ENCODE assay signal across 13 cellular contexts in the genomic region with DNA sequence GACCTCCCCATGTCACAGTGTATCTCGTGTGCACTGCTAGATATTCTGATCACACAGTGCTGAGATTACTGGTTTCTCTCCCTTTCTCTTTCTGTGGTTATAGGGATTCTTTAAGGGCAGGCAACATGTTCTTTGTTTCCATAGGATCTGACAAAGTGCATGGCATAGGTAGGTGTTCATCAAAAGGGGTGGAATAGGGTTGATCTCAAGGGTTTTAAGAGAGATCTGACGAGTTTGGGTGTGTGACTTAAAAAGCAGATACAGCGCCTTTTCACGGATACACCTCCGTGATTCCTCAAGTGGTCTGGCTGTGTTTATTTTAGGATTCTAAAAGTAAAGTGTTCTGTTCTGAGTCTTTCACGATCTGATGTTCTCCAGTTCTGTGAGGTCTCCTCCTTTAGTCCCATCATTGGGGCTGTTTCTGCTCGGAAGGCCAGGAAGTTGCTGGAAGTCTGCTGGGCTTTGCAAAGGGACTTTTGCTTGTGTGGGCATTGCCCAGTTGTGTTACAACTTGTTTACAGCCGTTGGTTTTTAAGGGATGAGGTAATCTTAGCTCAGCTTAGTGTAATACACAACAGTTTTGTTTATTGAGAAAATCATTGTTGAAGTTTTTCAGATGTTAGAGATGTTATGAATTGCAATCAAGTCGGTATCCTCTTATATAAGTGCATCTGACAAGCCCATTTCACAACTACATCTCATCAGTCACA. TPM values are rescaled to one million over a fixed set of nuclear protein-coding genes. Genes with fewer than 3 reads are reported as not detected.
A peak's percentile ranks its signal among the peaks of the same experiment; 100 is the strongest.
DNase-seq lines count a peak whose midpoint lies in the region; TF ChIP-seq lines count a peak whose summit lies in the region.
"Had no signal": no experiment of that assay in that cellular context is flagged by ENCODE, and none has a peak within 500 bp of the region (broad histone marks: within the 10 kb centered on the region; RNA-seq: fewer than 3 reads in every experiment).

No MANE protein-coding gene starts in this region.

- CTCF ChIA-PET in RWPE1 (lab: Yijun Ruan, JAX) = interaction anchor here (0.6 to 0.7 kb wide), 2 partner anchors 22 to 561 kb away, joined by 3 to 6 read pairs; no protein-coding TSS in a partner anchor
- CTCF ChIA-PET in Calu3 (lab: Charles Lee) = interaction anchor here (0.5 kb wide), 1 partner anchor 7 kb away, joined by 5 read pairs; no protein-coding TSS in a partner anchor

- no peaks in the 10 kb centered on the region for H3K9me3 ChIP-seq in spleen
- H3K9me3 ChIP-seq: body of pancreas had no signal

- H3K4me3 Mint-ChIP-seq in Calu3 (ENCODE audit: low read depth, unreplicated experiment) = no peak overlapping the region
- H3K4me3 Mint-ChIP-seq: memory B cell; T-helper 2 cell treated with Interferon-gamma antibody and Interleukin-4, amounts not matched to agents 5 μg/mL and 100 μg/mL, for 36 hours had no signal

- 48 to 74% (median 57%) methylated on average over 9 of the region's 9 CpGs for WGBS in spleen, 5 donors

- H3K36me3 ChIP-seq in spleen = no peaks in the 10 kb centered on the region

- H3K27ac Mint-ChIP-seq in Calu3 (ENCODE audit: unreplicated experiment) = no peak overlapping the region
- H3K27ac Mint-ChIP-seq: memory B cell; T-helper 2 cell treated with Interferon-gamma antibody and Interleukin-4, amounts not matched to agents 5 μg/mL and 100 μg/mL, for 36 hours had no signal

- no TSS peak for BruUV-seq in Calu3 (replicated peaks; lab: Mats Ljungman, UMichigan)

- H3K27ac ChIP-seq in RWPE1 (peak overlapping the region; percentile 80), spleen (peak overlapping the region in 2 of 8 donors; percentile 21 to 35)

- no peak for TF ChIP-seq POLR2A in spleen (IDR thresholded peaks at IDR 0.05)

- no peak for TF ChIP-seq CTCF in RWPE1 (conservative IDR thresholded peaks at IDR 0.05; ENCODE audit: low read depth)
- no peak for TF ChIP-seq CTCF in spleen (IDR thresholded peaks at IDR 0.05 in 8 of 11, conservative IDR thresholded peaks at IDR 0.05 in 3 of 11)
- TF ChIP-seq CTCF in Calu3 (IDR thresholded peaks at IDR 0.05; ENCODE audit: unreplicated experiment) = no peak

- no peaks in the 10 kb centered on the region for H3K27me3 Mint-ChIP-seq in Calu3 (ENCODE audit: unreplicated experiment)

- peak; percentile 15 for DNase-seq in DMS79 treated with DMSO at 0.1 percent for 48 hours (lab: John Stamatoyannopoulos, UW)
- DNase-seq in RWPE1 (ENCODE audit: low spot score) = peak; percentile 63
- DNase-seq in fibroblast of gingiva (ENCODE audit: low read depth) = peak; percentile 96
- DNase-seq in renal cortical epithelial cell (ENCODE audit: low read depth) = peak; percentile 63
- DNase-seq in stimulated activated naive CD4-positive, alpha-beta T cell (lab: John Stamatoyannopoulos, UW) = no peak
- DNase-seq in NCI-H446 treated with DMSO at 0.1 percent for 48 hours (lab: John Stamatoyannopoulos, UW) = no peak
- no peak for DNase-seq in spleen
- DNase-seq in Calu3 = no peak
- DNase-seq: body of pancreas, DMS 273 treated with DMSO at 0.1 percent for 48 hours, small intestine had no signal

- POLR2A ChIA-PET in RWPE1 (lab: Yijun Ruan, JAX; ENCODE audit: low non-redundant PET) = no interaction called here

- H3K4me1 Mint-ChIP-seq in Calu3 (ENCODE audit: low read depth, unreplicated experiment) = peaks cover 69% of the 10 kb centered on the region

- peaks cover 0 to 69% (median 19%) of the 10 kb centered on the region in 6 donors for H3K4me1 ChIP-seq in spleen

- H3K36me3 Mint-ChIP-seq in Calu3 (ENCODE audit: insufficient read depth, unreplicated experiment) = no peaks in the 10 kb centered on the region

- no peaks in the 10 kb centered on the region for H3K9me3 Mint-ChIP-seq in Calu3 (ENCODE audit: low read depth, unreplicated experiment)
- H3K9me3 Mint-ChIP-seq: memory B cell; T-helper 2 cell treated with Interferon-gamma antibody and Interleukin-4, amounts not matched to agents 5 μg/mL and 100 μg/mL, for 36 hours had no signal

- H3K27me3 ChIP-seq in spleen (replicated peaks in 1 of 7) = no peaks in the 10 kb centered on the region
- H3K27me3 ChIP-seq: body of pancreas had no signal

- intact Hi-C loops in spleen (cut with DNase I; ENCODE audit: low total_unique reads) = no loop called here
- intact Hi-C loops in Calu3 (cut with micrococcal nuclease; ENCODE audit: unreplicated experiment) = no loop called here

- no peak overlapping the region for H3K4me3 ChIP-seq in spleen
- H3K4me3 ChIP-seq: body of pancreas had no signal

RNA-seq across cellular contexts. Expression of a gene that starts 34.8 kb away (rescaled TPM):
- total RNA-seq in renal cortical epithelial cell (26.9 and 272 TPM in 2 replicates), spleen (100 to 1,000 TPM in 1 of 7 donors, 10 to 100 TPM in 6; 43.9 to 104 (median 53.8) TPM), Calu3 (2022) (55.5 and 73.9 TPM in 2 replicates)
- polyA plus RNA-seq in spleen = 1 to 10 TPM; 1.1 to 2.9 (median 2.0) TPM

Comparison
In these comparisons a context has a peak if more than half of its experiments do, and no peak if none do; other contexts are left out.
1. DNase-seq: peak in DMS79 treated with DMSO at 0.1 percent for 48 hours (single experiment), RWPE1 (single experiment), fibroblast of gingiva (single experiment) and renal cortical epithelial cell (single experiment); none in stimulated activated naive CD4-positive, alpha-beta T cell (0 of 6), NCI-H446 treated with DMSO at 0.1 percent for 48 hours (single experiment), spleen (single experiment) and Calu3 (single experiment).